21 cellular contexts compared by ENCODE assay signal in genomic region chr22:19400881-19401280, GRCh38.
"Had no signal": no experiment of that assay in that cellular context is flagged by ENCODE, and none has a peak within 500 bp of the region (broad histone marks: within the 10 kb centered on the region; RNA-seq: fewer than 3 reads in every experiment).

No MANE protein-coding gene starts in this region.

- H3K4me3 ChIP-seq: adrenal gland, breast epithelium, esophagus muscularis mucosa, testis, upper lobe of left lung had no signal

- DNase-seq: activated B cell treated with CpG ODN at 0.5 μM for 24 hours; activated CD4-positive, alpha-beta T cell treated with anti-CD3 and anti-CD28 coated beads for 4 hours; activated CD8-positive, alpha-beta memory T cell treated with anti-CD3 and anti-CD28 coated beads, Interleukin-2, amount 50 U/mL, for 4 hours; activated effector memory CD4-positive, alpha-beta T cell treated with anti-CD3 and anti-CD28 coated beads, Interleukin-2, amount 50 U/mL, for 16 hours; activated T-cell treated with anti-CD3 and anti-CD28 coated beads, Interleukin-2, amount 50 U/mL, for 48 hours; cerebellar nuclear complex; cortex of kidney; mesendoderm; naive thymus-derived CD8-positive, alpha-beta T cell; stimulated activated CD4-positive, alpha-beta T cell treated with anti-CD3 and anti-CD28 coated beads, Interleukin-4, amount 100 ng/mL, for 24 hours; testis; upper lobe of left lung had no signal

- H3K27ac ChIP-seq: adrenal gland, breast epithelium, esophagus muscularis mucosa, parathyroid adenoma, testis, upper lobe of left lung had no signal

- H3K27ac Mint-ChIP-seq: activated B cell treated with CpG ODN at 0.5 μM for 24 hours; stimulated activated memory B cell treated with anti-CD40 and anti-IgM and Interleukin-4, amounts not matched to agents 10 μg/mL and 1 μg/mL and 100 μg/mL, for 72 hours had no signal

- H3K9me3 Mint-ChIP-seq: activated B cell treated with CpG ODN at 0.5 μM for 24 hours; activated naive CD4-positive, alpha-beta T cell treated with anti-CD3 and anti-CD28 coated beads, Interleukin-2, amount 50 U/mL, for 72 hours; naive thymus-derived CD8-positive, alpha-beta T cell; stimulated activated memory B cell treated with anti-CD40 and anti-IgM and Interleukin-4, amounts not matched to agents 10 μg/mL and 1 μg/mL and 100 μg/mL, for 72 hours had no signal

- H3K36me3 ChIP-seq: breast epithelium had no signal

- ATAC-seq: activated naive CD4-positive, alpha-beta T cell treated with anti-CD3 and anti-CD28 coated beads, Interleukin-2, amount 50 U/mL, for 72 hours; naive thymus-derived CD8-positive, alpha-beta T cell; sciatic nerve; stimulated activated memory B cell treated with anti-CD40 and anti-IgM and Interleukin-4, amounts not matched to agents 10 μg/mL and 1 μg/mL and 100 μg/mL, for 72 hours had no signal

- FAIRE-seq: astrocyte, endothelial cell of umbilical vein had no signal

- H3K9ac ChIP-seq: parathyroid adenoma had no signal

- H3K4me1 ChIP-seq: breast epithelium, esophagus muscularis mucosa, parathyroid adenoma, testis, upper lobe of left lung had no signal

- H3K27me3 Mint-ChIP-seq: activated B cell treated with CpG ODN at 0.5 μM for 24 hours; naive thymus-derived CD8-positive, alpha-beta T cell; stimulated activated memory B cell treated with anti-CD40 and anti-IgM and Interleukin-4, amounts not matched to agents 10 μg/mL and 1 μg/mL and 100 μg/mL, for 72 hours had no signal

- H3K4me3 Mint-ChIP-seq: activated B cell treated with CpG ODN at 0.5 μM for 24 hours; naive thymus-derived CD8-positive, alpha-beta T cell; stimulated activated memory B cell treated with anti-CD40 and anti-IgM and Interleukin-4, amounts not matched to agents 10 μg/mL and 1 μg/mL and 100 μg/mL, for 72 hours had no signal

- H3K9me3 ChIP-seq: adrenal gland, breast epithelium, esophagus muscularis mucosa, testis, upper lobe of left lung had no signal
